9 cellular contexts compared by ENCODE assay signal in genomic region chr5:124157320-124157719, GRCh38.
A peak's percentile ranks its signal among the peaks of the same experiment; 100 is the strongest.
DNase-seq lines count a peak whose midpoint lies in the region; ATAC-seq and TF ChIP-seq lines count a peak whose summit lies in the region.
"Had no signal": no experiment of that assay in that cellular context is flagged by ENCODE, and none has a peak within 500 bp of the region (broad histone marks: within the 10 kb centered on the region; RNA-seq: fewer than 3 reads in every experiment).

No MANE protein-coding gene starts in this region.

- CTCF ChIA-PET in IMR-90 (lab: Yijun Ruan, JAX) (interaction anchor here (0.6 kb wide), 1 partner anchor 30 kb away, joined by 3 read pairs; no protein-coding TSS in a partner anchor), Caco-2 (lab: Charles Lee) (no interaction called here)

- no peaks in the 10 kb centered on the region for H3K79me2 ChIP-seq in parathyroid adenoma

- H3K36me3 Mint-ChIP-seq in activated naive CD8-positive, alpha-beta T cell = no peaks in the 10 kb centered on the region
- peaks cover 6% of the 10 kb centered on the region for H3K36me3 Mint-ChIP-seq in Caco-2 (ENCODE audit: insufficient read depth, unreplicated experiment)

- ATAC-seq in GM19351 (IDR thresholded peaks at IDR 0.05; ENCODE audit: unreplicated experiment) (peak; percentile 72), IMR-90 (ENCODE audit: low read depth) (no peak)

- H3K9me3 ChIP-seq in IMR-90 (ENCODE audit: control insufficient read depth, insufficient read depth, low read length) (peaks cover 5% of the 10 kb centered on the region), parathyroid adenoma (ENCODE audit: control insufficient read depth, low read length) (no peaks in the 10 kb centered on the region), Caco-2 (peaks cover 15% of the 10 kb centered on the region)

- H2BK15ac ChIP-seq in IMR-90 (ENCODE audit: low read depth, low read length) = no peak overlapping the region; the same call in 2 of the 3 replicates

- BruUV-seq in IMR-90 (replicated peaks; lab: Mats Ljungman, UMichigan) (no TSS peak), Caco-2 (replicated peaks; lab: Mats Ljungman, UMichigan) (no TSS peak)

- H3K4me1 ChIP-seq in IMR-90 (ENCODE audit: control insufficient read depth, insufficient read depth, low read length) (no peaks in the 10 kb centered on the region), parathyroid adenoma (no peaks in the 10 kb centered on the region), Caco-2 (peaks cover 11% of the 10 kb centered on the region)

- no peaks in the 10 kb centered on the region for H3K27me3 ChIP-seq in IMR-90 (ENCODE audit: control insufficient read depth, insufficient read depth, low read length)
- no peaks in the 10 kb centered on the region for H3K27me3 ChIP-seq in parathyroid adenoma (ENCODE audit: control insufficient read depth, insufficient read depth, low read length)
- H3K27me3 ChIP-seq in Caco-2 (replicated peaks; ENCODE audit: control insufficient read depth, insufficient read depth, low read length) = no peaks in the 10 kb centered on the region

- peak overlapping the region; percentile 93; the same call in 1 of the 2 replicates for H4K5ac ChIP-seq in IMR-90 (ENCODE audit: low read depth, low read length)

- no peaks in the 10 kb centered on the region for H3K27me3 Mint-ChIP-seq in activated naive CD8-positive, alpha-beta T cell
- no peaks in the 10 kb centered on the region for H3K27me3 Mint-ChIP-seq in Caco-2 (ENCODE audit: insufficient read depth, unreplicated experiment)

- peak overlapping the region; percentile 97 for H3K4me2 ChIP-seq in IMR-90 (ENCODE audit: low read depth, low read length)
- no peak overlapping the region for H3K4me2 ChIP-seq in parathyroid adenoma (ENCODE audit: low read length)

- intact Hi-C loops in IMR-90 (cut with micrococcal nuclease) = loop anchor here (10.0 kb wide), 1 partner anchor 587 kb away; the partner anchor contains the start of gene ZNF608
- intact Hi-C loops in head of caudate nucleus (cut with DNase I) = no loop called here
- intact Hi-C loops in Caco-2 (cut with micrococcal nuclease; ENCODE audit: unreplicated experiment) = no loop called here

- no peak overlapping the region for H3K23ac ChIP-seq in IMR-90 (ENCODE audit: low read depth, low read length)

- DNase-seq in IMR-90 (no peak), NCI-H1417 treated with DMSO at 0.1 percent for 48 hours (lab: John Stamatoyannopoulos, UW) (no peak), head of caudate nucleus (no peak), Caco-2 (no peak), iPS-NIHi11 (ENCODE audit: low spot score) (no peak)

- H3K18ac ChIP-seq in IMR-90 (ENCODE audit: low read depth, low read length) = peak overlapping the region; percentile 74

- no peaks in the 10 kb centered on the region for H3K36me3 ChIP-seq in IMR-90 (ENCODE audit: control insufficient read depth, insufficient read depth, low read length)
- no peaks in the 10 kb centered on the region for H3K36me3 ChIP-seq in parathyroid adenoma (ENCODE audit: control insufficient read depth, insufficient read depth, low read length)
- no peaks in the 10 kb centered on the region for H3K36me3 ChIP-seq in Caco-2 (ENCODE audit: control insufficient read depth, insufficient read depth, low read length)

- in situ Hi-C loops in IMR-90 (cut with MboI; ENCODE audit: low sequenced_read_pairs) = no loop called here

- H2BK120ac ChIP-seq in IMR-90 (ENCODE audit: low read depth, low read length) = no peak overlapping the region

- TF ChIP-seq POLR2A in IMR-90 (IDR thresholded peaks at IDR 0.05; ENCODE audit: low read depth, low read length) = no peak

- no peak overlapping the region for H4K8ac ChIP-seq in IMR-90 (ENCODE audit: low read depth in 2 of 2, low read length in 2 of 2)

- no peak for TF ChIP-seq RAD21 in IMR-90 (IDR thresholded peaks at IDR 0.05; ENCODE audit: low read length)

- H2BK20ac ChIP-seq in IMR-90 (ENCODE audit: low read depth, low read length) = peak overlapping the region; percentile 11; the same call in 1 of the 2 replicates

- peak overlapping the region; percentile 61 for H3K4me3 Mint-ChIP-seq in activated naive CD8-positive, alpha-beta T cell
- H3K4me3 Mint-ChIP-seq in Caco-2 (ENCODE audit: unreplicated experiment) = no peak overlapping the region

- H2AK5ac ChIP-seq in IMR-90 (ENCODE audit: low read depth, low read length) = no peak overlapping the region

- peak overlapping the region; percentile 27; the same call in 1 of the 2 replicates for H3K14ac ChIP-seq in IMR-90 (replicated peaks; ENCODE audit: low read depth, low read length)

- POLR2A ChIA-PET in IMR-90 (lab: Charles Lee; ENCODE audit: unreplicated experiment) = no interaction called here
- POLR2A ChIA-PET in Caco-2 (lab: Charles Lee) = no interaction called here

- TF ChIP-seq CTCF in IMR-90 (conservative IDR thresholded peaks at IDR 0.05; ENCODE audit: low read depth, low read length) = no peak
- no peak for TF ChIP-seq CTCF in parathyroid adenoma (IDR thresholded peaks at IDR 0.05)
- no peak for TF ChIP-seq CTCF in Caco-2 (IDR thresholded peaks at IDR 0.05; ENCODE audit: insufficient read depth in 1 of 2, low read depth in 1 of 2, low read length in 1 of 2, severe bottlenecking in 1 of 2, unreplicated experiment in 1 of 2)

- no peak overlapping the region for H2BK5ac ChIP-seq in IMR-90 (ENCODE audit: low read depth, low read length, poor library complexity, severe bottlenecking)

- peak overlapping the region; percentile 37 for H3K9ac ChIP-seq in IMR-90 (ENCODE audit: low read depth, low read length)
- no peak overlapping the region for H3K9ac ChIP-seq in parathyroid adenoma

- H3K4me3 ChIP-seq in IMR-90 (ENCODE audit: insufficient read depth, low read depth, low read length) (peak overlapping the region; percentile 51; the same call in 1 of the 2 replicates), parathyroid adenoma (ENCODE audit: low read depth, low read length) (no peak overlapping the region), Caco-2 (ENCODE audit: low read depth, low read length) (no peak overlapping the region)

- H3K4ac ChIP-seq in IMR-90 (ENCODE audit: low read depth, low read length) = no peak overlapping the region

- no peak overlapping the region for H3K27ac ChIP-seq in IMR-90 (ENCODE audit: insufficient read depth, low read length)
- H3K27ac ChIP-seq in parathyroid adenoma = no peak overlapping the region
- H3K27ac ChIP-seq: HL-60 had no signal

- dilution Hi-C loops in IMR-90 (cut with HindIII; ENCODE audit: low sequenced_read_pairs, unreplicated experiment) = no loop called here

- peaks cover 22% of the 10 kb centered on the region for H3K9me3 Mint-ChIP-seq in activated naive CD8-positive, alpha-beta T cell (ENCODE audit: low read depth)
- H3K9me3 Mint-ChIP-seq in Caco-2 (ENCODE audit: unreplicated experiment) = peaks cover 24% of the 10 kb centered on the region

- H3K9me1 ChIP-seq in IMR-90 (ENCODE audit: insufficient read depth, low read length) = no peaks in the 10 kb centered on the region; the same call in 1 of the 2 replicates

- no peak overlapping the region for H4K91ac ChIP-seq in IMR-90 (ENCODE audit: insufficient read depth, low read depth, low read length)

- H4K20me1 ChIP-seq in IMR-90 (ENCODE audit: insufficient read depth, low read length) = no peaks in the 10 kb centered on the region

- H3K56ac ChIP-seq in IMR-90 (ENCODE audit: extremely low read depth, insufficient read depth, low read length) = peak overlapping the region; percentile 72; the same call in 1 of the 2 replicates

- H3K79me1 ChIP-seq in IMR-90 (ENCODE audit: low read depth in 1 of 2, low read length in 2 of 2) = no peaks in the 10 kb centered on the region

- H3K27ac Mint-ChIP-seq in activated naive CD8-positive, alpha-beta T cell = no peak overlapping the region
- H3K27ac Mint-ChIP-seq in Caco-2 (ENCODE audit: unreplicated experiment) = no peak overlapping the region

- no peak overlapping the region for H2AK9ac ChIP-seq in IMR-90 (replicated peaks; ENCODE audit: low read depth, low read length, poor library complexity)

- no CpG with 5 or more reads among the region's 2 CpGs for whole genome bisulfite sequencing in IMR-90 (ENCODE audit: extremely low coverage in 2 of 2, insufficient read length in 1 of 2), 2 experiments

- H3K4me1 Mint-ChIP-seq in activated naive CD8-positive, alpha-beta T cell (ENCODE audit: low read depth) = peaks cover 2% of the 10 kb centered on the region
- peaks cover 9% of the 10 kb centered on the region for H3K4me1 Mint-ChIP-seq in Caco-2 (ENCODE audit: low read depth, unreplicated experiment)

- H2AFZ ChIP-seq in IMR-90 (replicated peaks; ENCODE audit: low read length, poor library complexity) (no peak overlapping the region), parathyroid adenoma (peak overlapping the region; percentile 38)

TF ChIP-seq in IMR-90, 13 proteins besides CTCF, POLR2A, EP300 and RAD21 (continues in another document):
- no peak for TF ChIP-seq CHD1 (IDR thresholded peaks at IDR 0.05; ENCODE audit: low read depth, low read length)
- no peak for TF ChIP-seq CEBPB (IDR thresholded peaks at IDR 0.05; ENCODE audit: low read depth, low read length)
- TF ChIP-seq FOS (IDR thresholded peaks at IDR 0.05; ENCODE audit: low read depth, low read length) = no peak
- TF ChIP-seq MAFK (IDR thresholded peaks at IDR 0.05; ENCODE audit: low read depth, low read length) = no peak
- no peak for TF ChIP-seq MXI1 (IDR thresholded peaks at IDR 0.05; ENCODE audit: borderline replicate concordance, low read depth, low read length)
- TF ChIP-seq RCOR1 (IDR thresholded peaks at IDR 0.05; ENCODE audit: insufficient replicate concordance, low read length) = no peak
- TF ChIP-seq MAZ (IDR thresholded peaks at IDR 0.05; ENCODE audit: borderline replicate concordance, low read depth, low read length) = no peak
- no peak for TF ChIP-seq BHLHE40 (IDR thresholded peaks at IDR 0.05; ENCODE audit: low read depth, low read length)
- TF ChIP-seq ELK1 (IDR thresholded peaks at IDR 0.05; ENCODE audit: borderline replicate concordance, low read depth, low read length) = no peak
- no peak for TF ChIP-seq RFX5 (IDR thresholded peaks at IDR 0.05; ENCODE audit: low read depth, low read length)
- TF ChIP-seq NFE2L2 (IDR thresholded peaks at IDR 0.05; ENCODE audit: low read depth, low read length) = no peak
